10 cellular contexts compared by ENCODE assay signal in the genomic region with DNA sequence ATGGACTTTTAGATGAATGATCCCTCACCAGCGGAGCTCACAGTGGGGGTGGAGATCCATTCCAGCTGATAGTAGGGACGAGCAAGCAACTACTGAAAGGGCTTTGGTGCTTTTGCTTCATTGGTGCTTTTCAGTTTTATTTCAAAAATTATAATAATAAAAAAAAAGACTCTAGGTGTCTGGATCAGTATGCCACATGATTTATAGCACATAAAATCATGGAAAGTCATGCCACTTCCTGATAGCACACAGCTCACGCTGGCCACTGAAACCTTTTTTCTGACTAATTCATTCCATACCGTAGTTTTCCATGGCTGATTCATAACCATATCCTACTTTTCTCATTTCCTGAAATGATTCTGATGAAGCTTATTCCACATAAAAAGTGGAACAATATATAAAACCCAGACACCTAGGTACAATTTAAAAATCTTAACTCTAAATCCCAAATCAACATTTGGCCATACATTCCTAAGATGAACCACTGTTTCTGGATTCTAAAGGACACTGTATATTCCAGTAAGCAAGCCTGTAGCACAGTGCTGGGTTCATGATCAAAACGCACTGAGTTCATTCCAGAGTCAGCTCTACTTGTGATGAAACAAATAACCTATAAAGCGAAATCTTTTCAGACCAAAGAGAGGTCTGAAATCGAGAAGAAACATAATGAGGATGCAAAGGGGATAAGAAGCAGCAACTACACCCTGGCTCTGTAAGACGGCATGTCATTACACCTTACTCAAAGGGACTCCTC. TPM values are rescaled to one million over a fixed set of nuclear protein-coding genes. Genes with fewer than 3 reads are reported as not detected.
DNase-seq lines count a peak whose midpoint lies in the region; ATAC-seq and TF ChIP-seq lines count a peak whose summit lies in the region.
"Had no signal": no experiment of that assay in that cellular context is flagged by ENCODE, and none has a peak within 500 bp of the region (broad histone marks: within the 10 kb centered on the region; RNA-seq: fewer than 3 reads in every experiment).

No MANE protein-coding gene starts in this region.

- peaks cover 43% of the 10 kb centered on the region for H3K4me1 Mint-ChIP-seq in chondrocyte (ENCODE audit: low read depth)

- H3K9me3 ChIP-seq in BLaER1, result peaks cover 21% of the 10 kb centered on the region
- peaks cover 0 to 2% of the 10 kb centered on the region in 2 donors for H3K9me3 ChIP-seq in mucosa of rectum (ENCODE audit: control insufficient read depth in 2 of 2, low read length in 2 of 2)

- no peak for TF ChIP-seq CTCF in chondrocyte (IDR thresholded peaks at IDR 0.05)

- H3K27me3 ChIP-seq in BLaER1 (no peaks in the 10 kb centered on the region), mucosa of rectum (ENCODE audit: control insufficient read depth in 2 of 2, insufficient read depth in 2 of 2, low read length in 2 of 2) (no peaks in the 10 kb centered on the region)

- no peaks in the 10 kb centered on the region for H4K20me1 ChIP-seq in BLaER1

- no peak overlapping the region for H3K27ac ChIP-seq in BLaER1
- H3K27ac ChIP-seq in mucosa of rectum (ENCODE audit: low read depth in 2 of 2, low read length in 2 of 2), result peak overlapping the region; percentile 82 to 86

- H3K36me3 ChIP-seq in BLaER1 (peaks cover 14% of the 10 kb centered on the region), mucosa of rectum (ENCODE audit: control insufficient read depth in 2 of 2, insufficient read depth in 2 of 2, low read length in 2 of 2) (no peaks in the 10 kb centered on the region)

- H3K4me3 ChIP-seq in BLaER1, result no peak overlapping the region
- H3K4me3 ChIP-seq in mucosa of rectum (ENCODE audit: low read length in 2 of 2), result peak overlapping the region; percentile 39 to 61

- no peaks in the 10 kb centered on the region for H3K9me3 Mint-ChIP-seq in chondrocyte (ENCODE audit: low read depth)
- H3K9me3 Mint-ChIP-seq: natural killer cell had no signal

- H3K4me1 ChIP-seq in BLaER1, result peaks cover 12% of the 10 kb centered on the region
- H3K4me1 ChIP-seq in mucosa of rectum (ENCODE audit: control insufficient read depth in 2 of 2, insufficient read depth in 2 of 2, low read length in 2 of 2), result peaks cover 3 to 23% of the 10 kb centered on the region in 2 donors

- intact Hi-C loops in left cardiac atrium (cut with DNase I), result no loop called here

- peak overlapping the region; percentile 29 for H3K4me2 ChIP-seq in BLaER1

- H3K4me3 Mint-ChIP-seq in chondrocyte (ENCODE audit: unreplicated experiment), result peak overlapping the region; percentile 64
- H3K4me3 Mint-ChIP-seq: natural killer cell had no signal

- no peaks in the 10 kb centered on the region for H3K36me3 Mint-ChIP-seq in chondrocyte (ENCODE audit: low read depth)
- H3K36me3 Mint-ChIP-seq: natural killer cell had no signal

- peak overlapping the region; percentile 94 for H3K27ac Mint-ChIP-seq in chondrocyte (ENCODE audit: unreplicated experiment)
- H3K27ac Mint-ChIP-seq: natural killer cell had no signal

- peak; percentile 56 for DNase-seq in MV-4-11 (lab: John Stamatoyannopoulos, UW)
- DNase-seq in chondrocyte (ENCODE audit: low spot score), result no peak
- DNase-seq in NCI-H2171 (lab: John Stamatoyannopoulos, UW), result no peak
- DNase-seq in left cardiac atrium, result no peak
- DNase-seq: natural killer cell, NCI-H1417 had no signal

- no peak for ATAC-seq in GM18511 (IDR thresholded peaks at IDR 0.05; ENCODE audit: unreplicated experiment)
- no peak for ATAC-seq in left cardiac atrium
- no peak for ATAC-seq in GM18868 (IDR thresholded peaks at IDR 0.05; ENCODE audit: unreplicated experiment)
- ATAC-seq: natural killer cell had no signal

- no peaks in the 10 kb centered on the region for H3K27me3 Mint-ChIP-seq in chondrocyte (ENCODE audit: low read depth)

- H3K9ac ChIP-seq in BLaER1 (no peak overlapping the region), mucosa of rectum (ENCODE audit: low read depth in 1 of 2, low read length in 2 of 2) (peak overlapping the region; percentile 43 to 47)

RNA-seq across cellular contexts. Expression of gene KCNE1, which starts 41.4 kb away (rescaled TPM):
- 0.32 to 0.70 TPM (median 0.38 TPM) in 3 replicates for total RNA-seq in chondrocyte
- total RNA-seq in left cardiac atrium, result 1 to 10 TPM; 4.8 to 7.5 TPM
